8 cellular contexts compared by ENCODE assay signal in the genomic region with DNA sequence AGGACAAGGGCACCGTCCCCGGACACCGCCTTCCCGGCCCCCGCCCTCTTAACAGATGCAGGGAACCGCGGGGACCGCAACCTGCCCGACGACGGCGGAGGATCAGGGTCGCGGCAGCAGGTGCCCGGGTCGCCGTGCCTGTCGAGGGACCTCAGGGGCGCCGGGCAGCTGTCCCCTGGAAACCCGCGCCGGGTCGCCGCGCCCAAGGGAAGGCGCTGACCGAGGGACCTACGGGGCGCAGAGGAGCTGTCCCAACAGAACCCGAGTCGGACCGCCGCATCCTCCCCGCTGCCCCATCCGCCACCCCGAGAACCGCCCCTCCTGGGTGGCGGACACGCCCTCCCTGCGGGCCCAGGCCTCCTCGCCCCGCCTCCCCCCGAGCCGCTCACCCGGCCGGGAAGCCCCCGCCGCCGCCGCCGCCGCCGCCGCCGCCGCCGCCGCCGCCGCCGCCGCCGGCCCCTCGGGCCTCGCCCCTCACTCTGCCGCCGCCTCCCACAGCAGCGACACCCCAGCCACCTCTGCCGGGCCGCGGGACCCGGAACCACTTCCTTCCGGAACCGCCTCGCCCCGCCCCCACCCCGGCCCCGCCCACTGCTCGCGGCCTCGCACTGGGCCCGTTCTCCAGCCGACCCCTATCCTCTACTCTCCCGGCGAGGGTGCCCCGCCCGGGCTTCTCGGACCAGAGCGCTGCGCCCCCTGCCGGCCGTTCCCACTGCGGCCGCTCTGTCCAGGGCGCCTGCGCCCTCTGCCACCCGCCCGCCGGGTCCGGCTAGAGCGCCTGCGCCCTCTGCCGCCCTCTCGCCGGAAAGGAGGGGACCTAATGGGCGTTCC. TPM values are rescaled to one million over a fixed set of nuclear protein-coding genes. Genes with fewer than 3 reads are reported as not detected.
DNase-seq lines count a peak whose midpoint lies in the region; ATAC-seq, FAIRE-seq and TF ChIP-seq lines count a peak whose summit lies in the region.

A gene (minus strand): TSS at position 543 of the 831 bp plus-strand sequence. CDS start 20,797 bp downstream, outside the sequence.

- no peaks in the 10 kb centered on the region for H3K36me3 ChIP-seq in KOPT-K1 (ENCODE audit: insufficient read depth, low read length)
- no peaks in the 10 kb centered on the region for H3K36me3 ChIP-seq in neural cell (ENCODE audit: insufficient read depth, low read length)

- peak; percentile 95 for ATAC-seq in GM21825 (IDR thresholded peaks at IDR 0.05; ENCODE audit: unreplicated experiment)
- ATAC-seq in stimulated activated naive CD8-positive, alpha-beta T cell treated with anti-CD3 and anti-CD28 coated beads, Interleukin-15, amount 100 ng/mL, for 72 hours: peak; percentile 98

- peak within 1 kb of the TSS; percentile 14 for H2AFZ ChIP-seq in neural cell (ENCODE audit: low read depth, low read length)

- H3K36me3 Mint-ChIP-seq in activated T-helper 2 cell treated with anti-CD3 and anti-CD28 coated beads, Interferon-gamma antibody, Interleukin-2, Interleukin-4, amounts not matched to agents 10 μg/mL and 5 μg/mL and 100 μg/mL, durations not matched to agents 14 hours and 24 hours and 36 hours (ENCODE audit: low read depth): peaks cover 7% of the 10 kb centered on the region

- H4K20me1 ChIP-seq in neural cell (ENCODE audit: insufficient read depth): no peaks in the 10 kb centered on the region

- H3K9me3 ChIP-seq in KOPT-K1 (ENCODE audit: insufficient read depth, low read length, poor library complexity, severe bottlenecking) (no peaks in the 10 kb centered on the region), neural cell (ENCODE audit: low read length) (no peaks in the 10 kb centered on the region)

- H3K27ac ChIP-seq in KOPT-K1 (ENCODE audit: low read depth, low read length, poor library complexity, severe bottlenecking) (peak within 1 kb of the TSS; percentile 52), neural cell (ENCODE audit: low read length) (peak within 1 kb of the TSS; percentile 67)

- peak within 1 kb of the TSS; percentile 76 for H3K9ac ChIP-seq in neural cell (ENCODE audit: low read length)

- intact Hi-C loops in activated T-helper 2 cell treated with anti-CD3 and anti-CD28 coated beads, Interferon-gamma antibody, Interleukin-2, Interleukin-4, amounts not matched to agents 10 μg/mL and 5 μg/mL and 100 μg/mL, durations not matched to agents 14 hours and 24 hours and 36 hours (cut with micrococcal nuclease): loop anchor here (2.0 to 5.0 kb wide), 5 partner anchors 26 to 1008 kb away; a partner anchor contains a TSS

- peak within 1 kb of the TSS; percentile 90 for H3K4me3 Mint-ChIP-seq in activated T-helper 2 cell treated with anti-CD3 and anti-CD28 coated beads, Interferon-gamma antibody, Interleukin-2, Interleukin-4, amounts not matched to agents 10 μg/mL and 5 μg/mL and 100 μg/mL, durations not matched to agents 14 hours and 24 hours and 36 hours (ENCODE audit: low read depth)
- peak within 1 kb of the TSS; percentile 90 to 93 for H3K4me3 Mint-ChIP-seq in stimulated activated naive CD8-positive, alpha-beta T cell treated with anti-CD3 and anti-CD28 coated beads, Interleukin-15, amount 100 ng/mL, for 72 hours

- DNase-seq in EH (ENCODE audit: low read depth): peak; percentile 87
- peak; percentile 75 for DNase-seq in RCC 7860 (ENCODE audit: low spot score)
- peak; percentile 81 for DNase-seq in activated T-helper 2 cell treated with anti-CD3 and anti-CD28 coated beads, Interferon-gamma antibody, Interleukin-2, Interleukin-4, amounts not matched to agents 10 μg/mL and 5 μg/mL and 100 μg/mL, durations not matched to agents 14 hours and 24 hours and 36 hours (ENCODE audit: low spot score)
- peak; percentile 79 for DNase-seq in fibroblast of the aortic adventitia (ENCODE audit: low read depth)
- peak; percentile 89 to 92 for DNase-seq in stimulated activated naive CD8-positive, alpha-beta T cell treated with anti-CD3 and anti-CD28 coated beads, Interleukin-15, amount 100 ng/mL, for 72 hours

- H3K9me2 ChIP-seq in neural cell (ENCODE audit: insufficient read depth, low read length): no peaks in the 10 kb centered on the region

- no peak for TF ChIP-seq EP300 in neural cell (conservative IDR thresholded peaks at IDR 0.05; ENCODE audit: poor library complexity, severe bottlenecking)

- no peak for FAIRE-seq in RCC 7860 (lab: Jason Lieb, UNC)

- no peaks in the 10 kb centered on the region for H3K27me3 Mint-ChIP-seq in activated T-helper 2 cell treated with anti-CD3 and anti-CD28 coated beads, Interferon-gamma antibody, Interleukin-2, Interleukin-4, amounts not matched to agents 10 μg/mL and 5 μg/mL and 100 μg/mL, durations not matched to agents 14 hours and 24 hours and 36 hours (ENCODE audit: low read depth)
- no peaks in the 10 kb centered on the region for H3K27me3 Mint-ChIP-seq in stimulated activated naive CD8-positive, alpha-beta T cell treated with anti-CD3 and anti-CD28 coated beads, Interleukin-15, amount 100 ng/mL, for 72 hours

- H3K27ac Mint-ChIP-seq in activated T-helper 2 cell treated with anti-CD3 and anti-CD28 coated beads, Interferon-gamma antibody, Interleukin-2, Interleukin-4, amounts not matched to agents 10 μg/mL and 5 μg/mL and 100 μg/mL, durations not matched to agents 14 hours and 24 hours and 36 hours: peak within 1 kb of the TSS; percentile 90
- H3K27ac Mint-ChIP-seq in stimulated activated naive CD8-positive, alpha-beta T cell treated with anti-CD3 and anti-CD28 coated beads, Interleukin-15, amount 100 ng/mL, for 72 hours: peak within 1 kb of the TSS; percentile 82 to 91

- peak within 1 kb of the TSS; percentile 72 for H3K4me3 ChIP-seq in fibroblast of the aortic adventitia (ENCODE audit: low read depth, low read length)
- peak within 1 kb of the TSS; percentile 85 for H3K4me3 ChIP-seq in neural cell (ENCODE audit: low read length)

- H3K4me1 Mint-ChIP-seq in activated T-helper 2 cell treated with anti-CD3 and anti-CD28 coated beads, Interferon-gamma antibody, Interleukin-2, Interleukin-4, amounts not matched to agents 10 μg/mL and 5 μg/mL and 100 μg/mL, durations not matched to agents 14 hours and 24 hours and 36 hours (ENCODE audit: low read depth): peaks cover 15% of the 10 kb centered on the region
- H3K4me1 Mint-ChIP-seq in stimulated activated naive CD8-positive, alpha-beta T cell treated with anti-CD3 and anti-CD28 coated beads, Interleukin-15, amount 100 ng/mL, for 72 hours: peaks cover 13% of the 10 kb centered on the region

- no peaks in the 10 kb centered on the region for H3K9me3 Mint-ChIP-seq in activated T-helper 2 cell treated with anti-CD3 and anti-CD28 coated beads, Interferon-gamma antibody, Interleukin-2, Interleukin-4, amounts not matched to agents 10 μg/mL and 5 μg/mL and 100 μg/mL, durations not matched to agents 14 hours and 24 hours and 36 hours
- no peaks in the 10 kb centered on the region for H3K9me3 Mint-ChIP-seq in stimulated activated naive CD8-positive, alpha-beta T cell treated with anti-CD3 and anti-CD28 coated beads, Interleukin-15, amount 100 ng/mL, for 72 hours

- no peaks in the 10 kb centered on the region for H3K27me3 ChIP-seq in neural cell (ENCODE audit: insufficient read depth, low read depth, low read length)

- H3K79me2 ChIP-seq in neural cell (replicated peaks; ENCODE audit: insufficient read depth, low read length): peaks cover 10% of the 10 kb centered on the region

- no peaks in the 10 kb centered on the region for H3F3A ChIP-seq in neural cell (ENCODE audit: insufficient read depth, low read length, poor library complexity, severe bottlenecking)

- no peak for TF ChIP-seq RAD21 in neural cell (conservative IDR thresholded peaks at IDR 0.05)

- peak within 1 kb of the TSS; percentile 41 for H3K4me2 ChIP-seq in neural cell (ENCODE audit: low read length)

- TF ChIP-seq CTCF in fibroblast of the aortic adventitia (IDR thresholded peaks at IDR 0.05; ENCODE audit: insufficient read depth, low read length): peak; percentile 53
- peak; percentile 79 for TF ChIP-seq CTCF in neural cell (IDR thresholded peaks at IDR 0.05; ENCODE audit: poor library complexity, severe bottlenecking)

TF ChIP-seq in neural cell, 6 proteins besides CTCF, POLR2A, EP300 and RAD21:
- TF ChIP-seq EZH2 (IDR thresholded peaks at IDR 0.05; ENCODE audit: borderline replicate concordance, insufficient read depth, low read length, poor library complexity, severe bottlenecking) (no peak), TAF1 (IDR thresholded peaks at IDR 0.05; ENCODE audit: low read depth) (peak; percentile 29), POLR2AphosphoS5 (IDR thresholded peaks at IDR 0.05) (peak; percentile 49), SMC3 (conservative IDR thresholded peaks at IDR 0.05; ENCODE audit: poor library complexity) (peak; percentile 53)
- TF ChIP-seq, protein P1, sequence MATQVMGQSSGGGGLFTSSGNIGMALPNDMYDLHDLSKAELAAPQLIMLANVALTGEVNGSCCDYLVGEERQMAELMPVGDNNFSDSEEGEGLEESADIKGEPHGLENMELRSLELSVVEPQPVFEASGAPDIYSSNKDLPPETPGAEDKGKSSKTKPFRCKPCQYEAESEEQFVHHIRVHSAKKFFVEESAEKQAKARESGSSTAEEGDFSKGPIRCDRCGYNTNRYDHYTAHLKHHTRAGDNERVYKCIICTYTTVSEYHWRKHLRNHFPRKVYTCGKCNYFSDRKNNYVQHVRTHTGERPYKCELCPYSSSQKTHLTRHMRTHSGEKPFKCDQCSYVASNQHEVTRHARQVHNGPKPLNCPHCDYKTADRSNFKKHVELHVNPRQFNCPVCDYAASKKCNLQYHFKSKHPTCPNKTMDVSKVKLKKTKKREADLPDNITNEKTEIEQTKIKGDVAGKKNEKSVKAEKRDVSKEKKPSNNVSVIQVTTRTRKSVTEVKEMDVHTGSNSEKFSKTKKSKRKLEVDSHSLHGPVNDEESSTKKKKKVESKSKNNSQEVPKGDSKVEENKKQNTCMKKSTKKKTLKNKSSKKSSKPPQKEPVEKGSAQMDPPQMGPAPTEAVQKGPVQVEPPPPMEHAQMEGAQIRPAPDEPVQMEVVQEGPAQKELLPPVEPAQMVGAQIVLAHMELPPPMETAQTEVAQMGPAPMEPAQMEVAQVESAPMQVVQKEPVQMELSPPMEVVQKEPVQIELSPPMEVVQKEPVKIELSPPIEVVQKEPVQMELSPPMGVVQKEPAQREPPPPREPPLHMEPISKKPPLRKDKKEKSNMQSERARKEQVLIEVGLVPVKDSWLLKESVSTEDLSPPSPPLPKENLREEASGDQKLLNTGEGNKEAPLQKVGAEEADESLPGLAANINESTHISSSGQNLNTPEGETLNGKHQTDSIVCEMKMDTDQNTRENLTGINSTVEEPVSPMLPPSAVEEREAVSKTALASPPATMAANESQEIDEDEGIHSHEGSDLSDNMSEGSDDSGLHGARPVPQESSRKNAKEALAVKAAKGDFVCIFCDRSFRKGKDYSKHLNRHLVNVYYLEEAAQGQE (IDR thresholded peaks at IDR 0.05; ENCODE audit: borderline replicate concordance): peak; percentile 44

RNA-seq across cellular contexts. Expression of the gene that starts here (rescaled TPM):
- 3.8 and 5.4 TPM in 2 replicates for total RNA-seq in activated T-helper 2 cell treated with anti-CD3 and anti-CD28 coated beads, Interferon-gamma antibody, Interleukin-2, Interleukin-4, amounts not matched to agents 10 μg/mL and 5 μg/mL and 100 μg/mL, durations not matched to agents 14 hours and 24 hours and 36 hours
- 8.0 and 11.0 TPM in 2 replicates for total RNA-seq in fibroblast of the aortic adventitia (ENCODE audit: low replicate concordance)
- 34.6 and 148 TPM in 2 replicates for polyA plus RNA-seq in neural cell
- 43.6 and 54.3 TPM in 2 replicates for polyA minus RNA-seq in neural cell

Comparison
In these comparisons a context has a peak if more than half of its experiments do, and no peak if none do; other contexts are left out.
1. Peak in every context shown above with its lines: DNase-seq, ATAC-seq, H3K4me3 ChIP-seq and H3K27ac ChIP-seq.